9 cellular contexts compared by ENCODE assay signal in genomic region chr9:70340572-70340971, GRCh38.
DNase-seq lines count a peak whose midpoint lies in the region; ATAC-seq and TF ChIP-seq lines count a peak whose summit lies in the region.
"Had no signal": no experiment of that assay in that cellular context is flagged by ENCODE, and none has a peak within 500 bp of the region (broad histone marks: within the 10 kb centered on the region; RNA-seq: fewer than 3 reads in every experiment).

No MANE protein-coding gene starts in this region.

- peaks cover 1% of the 10 kb centered on the region; the same call in 1 of the 2 replicates for H3K27me3 Mint-ChIP-seq in HFFc6 (ENCODE audit: insufficient read depth)
- no peaks in the 10 kb centered on the region for H3K27me3 Mint-ChIP-seq in stimulated activated naive B cell treated with anti-CD40 and anti-IgM and Interleukin-4, amounts not matched to agents 10 μg/mL and 1 μg/mL and 100 μg/mL, for 72 hours
- H3K27me3 Mint-ChIP-seq: activated naive CD4-positive, alpha-beta T cell treated with anti-CD3 and anti-CD28 coated beads, Interleukin-2, amount 50 U/mL, for 24 hours had no signal

- DNase-seq in AG08396 (ENCODE audit: low spot score) (peak; percentile 5), HFFc6 (peak; percentile 24), amniotic epithelial cell (ENCODE audit: low read depth) (peak; percentile 47), left lobe of liver (ENCODE audit: low spot score) (no peak), NOMO-1 treated with DMSO at 0.1 percent for 48 hours (lab: John Stamatoyannopoulos, UW; ENCODE audit: unreplicated experiment) (no peak), UCSD-AML1 (lab: John Stamatoyannopoulos, UW; ENCODE audit: unreplicated experiment) (no peak)
- no peak for DNase-seq in stimulated activated naive B cell treated with anti-CD40 and anti-IgM and Interleukin-4, amounts not matched to agents 10 μg/mL and 1 μg/mL and 100 μg/mL, for 72 hours

- H3K27ac Mint-ChIP-seq in HFFc6: no peak overlapping the region
- H3K27ac Mint-ChIP-seq in stimulated activated naive B cell treated with anti-CD40 and anti-IgM and Interleukin-4, amounts not matched to agents 10 μg/mL and 1 μg/mL and 100 μg/mL, for 72 hours: no peak overlapping the region
- H3K27ac Mint-ChIP-seq: activated naive CD4-positive, alpha-beta T cell treated with anti-CD3 and anti-CD28 coated beads, Interleukin-2, amount 50 U/mL, for 24 hours had no signal

- H3K36me3 Mint-ChIP-seq in HFFc6 (ENCODE audit: low read depth): peaks cover 19% of the 10 kb centered on the region
- H3K36me3 Mint-ChIP-seq in stimulated activated naive B cell treated with anti-CD40 and anti-IgM and Interleukin-4, amounts not matched to agents 10 μg/mL and 1 μg/mL and 100 μg/mL, for 72 hours: peaks cover 34 to 41% of the 10 kb centered on the region in 2 donors

- no peaks in the 10 kb centered on the region for H3K4me1 Mint-ChIP-seq in HFFc6 (ENCODE audit: low read depth)
- H3K4me1 Mint-ChIP-seq in stimulated activated naive B cell treated with anti-CD40 and anti-IgM and Interleukin-4, amounts not matched to agents 10 μg/mL and 1 μg/mL and 100 μg/mL, for 72 hours: no peaks in the 10 kb centered on the region

- no peaks in the 10 kb centered on the region for H3K9me3 Mint-ChIP-seq in HFFc6
- no peaks in the 10 kb centered on the region for H3K9me3 Mint-ChIP-seq in stimulated activated naive B cell treated with anti-CD40 and anti-IgM and Interleukin-4, amounts not matched to agents 10 μg/mL and 1 μg/mL and 100 μg/mL, for 72 hours
- H3K9me3 Mint-ChIP-seq: activated naive CD4-positive, alpha-beta T cell treated with anti-CD3 and anti-CD28 coated beads, Interleukin-2, amount 50 U/mL, for 24 hours had no signal

- ATAC-seq in left lobe of liver: peak; percentile 48
- ATAC-seq in GM21528 (IDR thresholded peaks at IDR 0.05; ENCODE audit: low FRiP score, unreplicated experiment): no peak
- ATAC-seq in stimulated activated naive B cell treated with anti-CD40 and anti-IgM and Interleukin-4, amounts not matched to agents 10 μg/mL and 1 μg/mL and 100 μg/mL, for 72 hours (replicated peaks): no peak

- peak; percentile 86 for TF ChIP-seq CTCF in HFFc6 (IDR thresholded peaks at IDR 0.05)

- H3K4me3 Mint-ChIP-seq in HFFc6: no peak overlapping the region
- no peak overlapping the region for H3K4me3 Mint-ChIP-seq in stimulated activated naive B cell treated with anti-CD40 and anti-IgM and Interleukin-4, amounts not matched to agents 10 μg/mL and 1 μg/mL and 100 μg/mL, for 72 hours
- H3K4me3 Mint-ChIP-seq: activated naive CD4-positive, alpha-beta T cell treated with anti-CD3 and anti-CD28 coated beads, Interleukin-2, amount 50 U/mL, for 24 hours had no signal

Comparison
In these comparisons a context has a peak if more than half of its experiments do, and no peak if none do; other contexts are left out.
1. DNase-seq: peak in AG08396 (single experiment), HFFc6 (single experiment) and amniotic epithelial cell (single experiment); none in left lobe of liver (single experiment), stimulated activated naive B cell treated with anti-CD40 and anti-IgM and Interleukin-4, amounts not matched to agents 10 μg/mL and 1 μg/mL and 100 μg/mL, for 72 hours (single experiment), NOMO-1 treated with DMSO at 0.1 percent for 48 hours (single experiment) and UCSD-AML1 (single experiment).